15 cellular contexts compared by ENCODE assay signal in genomic region chr7:152699101-152699500, GRCh38.
"Had no signal": no experiment of that assay in that cellular context is flagged by ENCODE, and none has a peak within 500 bp of the region (broad histone marks: within the 10 kb centered on the region; RNA-seq: fewer than 3 reads in every experiment).

No MANE protein-coding gene starts in this region.

- H3K36me3 Mint-ChIP-seq: activated naive CD4-positive, alpha-beta T cell treated with anti-CD3 and anti-CD28 coated beads, Interleukin-2, amount 50 U/mL, for 24 hours; type B pancreatic cell had no signal

- H3K4me3 Mint-ChIP-seq: activated CD4-positive, alpha-beta memory T cell treated with anti-CD3 and anti-CD28 coated beads, Interleukin-2, amount 10 ng/mL, durations not matched to agents 7 days and 5 days; activated naive CD4-positive, alpha-beta T cell treated with anti-CD3 and anti-CD28 coated beads, Interleukin-2, amount 50 U/mL, for 24 hours; activated T-cell treated with anti-CD3 and anti-CD28 coated beads, Interleukin-2, amount 50 U/mL, for 24 hours; endodermal cell; stimulated activated naive CD8-positive, alpha-beta T cell treated with anti-CD3 and anti-CD28 coated beads, Interleukin-15, Interleukin-2, amounts not matched to agents 100 ng/mL and 50 ng/mL, for 24 hours; type B pancreatic cell; WTC11 had no signal

- H3K27ac Mint-ChIP-seq: activated CD4-positive, alpha-beta memory T cell treated with anti-CD3 and anti-CD28 coated beads, Interleukin-2, amount 10 ng/mL, durations not matched to agents 7 days and 5 days; activated naive CD4-positive, alpha-beta T cell treated with anti-CD3 and anti-CD28 coated beads, Interleukin-2, amount 50 U/mL, for 24 hours; activated T-cell treated with anti-CD3 and anti-CD28 coated beads, Interleukin-2, amount 50 U/mL, for 24 hours; endodermal cell; stimulated activated naive CD8-positive, alpha-beta T cell treated with anti-CD3 and anti-CD28 coated beads, Interleukin-15, Interleukin-2, amounts not matched to agents 100 ng/mL and 50 ng/mL, for 24 hours; type B pancreatic cell; WTC11 had no signal

- H3K9me3 Mint-ChIP-seq: activated CD4-positive, alpha-beta memory T cell treated with anti-CD3 and anti-CD28 coated beads, Interleukin-2, amount 10 ng/mL, durations not matched to agents 7 days and 5 days; activated naive CD4-positive, alpha-beta T cell treated with anti-CD3 and anti-CD28 coated beads, Interleukin-2, amount 50 U/mL, for 24 hours; activated T-cell treated with anti-CD3 and anti-CD28 coated beads, Interleukin-2, amount 50 U/mL, for 24 hours; stimulated activated naive CD8-positive, alpha-beta T cell treated with anti-CD3 and anti-CD28 coated beads, Interleukin-15, Interleukin-2, amounts not matched to agents 100 ng/mL and 50 ng/mL, for 24 hours; type B pancreatic cell had no signal

- H3K27ac ChIP-seq: adrenal gland, dorsolateral prefrontal cortex, gastroesophageal sphincter, lower lobe of right lung, right lobe of liver, suprapubic skin had no signal

- H3K36me3 ChIP-seq: adrenal gland, gastroesophageal sphincter, lower lobe of right lung, right lobe of liver, suprapubic skin had no signal

- H3K9me3 ChIP-seq: adrenal gland, right lobe of liver, suprapubic skin had no signal

- H3K4me3 ChIP-seq: adrenal gland, dorsolateral prefrontal cortex, gastroesophageal sphincter, lower lobe of right lung, right lobe of liver, suprapubic skin had no signal

- ATAC-seq: gastroesophageal sphincter, left colon, WTC11 had no signal

- H3K4me1 Mint-ChIP-seq: activated CD4-positive, alpha-beta memory T cell treated with anti-CD3 and anti-CD28 coated beads, Interleukin-2, amount 10 ng/mL, durations not matched to agents 7 days and 5 days; activated naive CD4-positive, alpha-beta T cell treated with anti-CD3 and anti-CD28 coated beads, Interleukin-2, amount 50 U/mL, for 24 hours; endodermal cell; WTC11 had no signal

- H3K27me3 ChIP-seq: adrenal gland, dorsolateral prefrontal cortex, gastroesophageal sphincter, right lobe of liver, suprapubic skin had no signal

- H3K4me1 ChIP-seq: adrenal gland, gastroesophageal sphincter, right lobe of liver, suprapubic skin had no signal

- H3K27me3 Mint-ChIP-seq: activated CD4-positive, alpha-beta memory T cell treated with anti-CD3 and anti-CD28 coated beads, Interleukin-2, amount 10 ng/mL, durations not matched to agents 7 days and 5 days; activated T-cell treated with anti-CD3 and anti-CD28 coated beads, Interleukin-2, amount 50 U/mL, for 24 hours; stimulated activated naive CD8-positive, alpha-beta T cell treated with anti-CD3 and anti-CD28 coated beads, Interleukin-15, Interleukin-2, amounts not matched to agents 100 ng/mL and 50 ng/mL, for 24 hours; type B pancreatic cell had no signal

- DNase-seq: activated CD4-positive, alpha-beta memory T cell treated with anti-CD3 and anti-CD28 coated beads, Interleukin-2, amount 10 ng/mL, durations not matched to agents 7 days and 5 days; activated CD4-positive, alpha-beta T cell treated with anti-CD3 and anti-CD28 coated beads for 4 hours; activated T-cell treated with anti-CD3 and anti-CD28 coated beads, Interleukin-2, amount 50 U/mL, for 24 hours; adrenal gland; dorsolateral prefrontal cortex; endodermal cell; left colon; lower lobe of right lung; right lobe of liver had no signal
